Comparison of ENCODE assay signal across 8 cellular contexts in the genomic region with DNA sequence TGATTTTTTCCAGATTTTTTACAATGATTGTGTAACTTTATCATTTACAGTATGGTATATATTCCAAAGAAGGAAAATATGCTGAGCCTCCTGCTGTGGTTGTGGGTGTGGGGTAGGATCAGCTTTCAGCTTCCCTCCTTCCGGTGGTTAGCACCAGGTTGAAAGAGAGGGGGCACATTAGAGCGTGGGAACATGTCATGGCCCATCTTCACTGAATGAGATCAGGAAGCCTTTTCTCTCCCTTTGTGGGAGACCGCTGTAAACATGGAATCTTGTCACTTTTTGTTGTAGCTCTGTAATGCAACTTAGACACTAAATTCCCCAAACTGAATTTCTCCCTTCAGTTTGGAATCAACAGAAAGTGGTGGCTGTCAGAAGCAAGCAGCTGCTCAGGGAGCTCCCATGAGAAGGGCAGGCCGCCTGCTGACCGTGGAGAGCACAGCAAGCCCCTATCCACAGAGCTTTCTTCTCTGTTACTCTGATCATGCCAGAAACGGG.
DNase-seq lines count a peak whose midpoint lies in the region; TF ChIP-seq lines count a peak whose summit lies in the region.

No MANE protein-coding gene starts in this region.

- intact Hi-C loops in OCI-LY7 (cut with micrococcal nuclease; ENCODE audit: unreplicated experiment): no loop called here

- POLR2A ChIA-PET in OCI-LY7 (lab: Charles Lee): no interaction called here

- no TSS peak for BruUV-seq in OCI-LY7 (replicated peaks; lab: Mats Ljungman, UMichigan)

- TF ChIP-seq RAD21 in liver (IDR thresholded peaks at IDR 0.05): peak in 1 of 2 donors; percentile 54

- H3K27me3 ChIP-seq in liver (ENCODE audit: control insufficient read depth in 4 of 4, insufficient read depth in 4 of 4, low read length in 3 of 4): no peaks in the 10 kb centered on the region

- H3K9me3 ChIP-seq in liver (ENCODE audit: control insufficient read depth in 4 of 4, low read length in 3 of 4) (no peaks in the 10 kb centered on the region), OCI-LY7 (ENCODE audit: low read length) (no peaks in the 10 kb centered on the region)

- CTCF ChIA-PET in OCI-LY7 (lab: Charles Lee; ENCODE audit: unreplicated experiment): no interaction called here

- TF ChIP-seq CTCF in AG09319 (IDR thresholded peaks at IDR 0.05; ENCODE audit: low read depth, low read length) (peak; percentile 52), liver (IDR thresholded peaks at IDR 0.05; ENCODE audit: low read depth, low read length, missing input control) (peak; percentile 9), OCI-LY7 (conservative IDR thresholded peaks at IDR 0.05; ENCODE audit: low read length) (no peak)

- no peak overlapping the region for H3K9ac ChIP-seq in liver (ENCODE audit: low read depth in 1 of 2, low read length in 2 of 2)

- no peak for DNase-seq in AG09319 (ENCODE audit: extremely low read depth, low read depth)
- peak; percentile 23 for DNase-seq in HuH-7.5 (ENCODE audit: low spot score)
- DNase-seq in caudate nucleus (lab: John Stamatoyannopoulos, UW): peak in 22 of 61 donors; percentile 5 to 34 (median 18)
- DNase-seq in NCI-H1048 (lab: John Stamatoyannopoulos, UW): no peak
- no peak for DNase-seq in OCI-LY7 (ENCODE audit: low spot score)
- no peak for DNase-seq in NCI-H2196 (lab: John Stamatoyannopoulos, UW; ENCODE audit: unreplicated experiment)
- no peak for DNase-seq in activated CD8-positive, alpha-beta memory T cell treated with anti-CD3 and anti-CD28 coated beads, Interleukin-2, amount 50 U/mL, for 48 hours

- peaks cover 2 to 28% (median 23%) of the 10 kb centered on the region in 4 donors for H3K4me1 ChIP-seq in liver (ENCODE audit: control insufficient read depth in 4 of 4, insufficient read depth in 4 of 4, low read length in 3 of 4)
- no peaks in the 10 kb centered on the region for H3K4me1 ChIP-seq in OCI-LY7 (ENCODE audit: insufficient read depth, low read length, poor library complexity, severe bottlenecking)

- peaks cover 7% of the 10 kb centered on the region; the same call in 1 of the 2 replicates for H4K20me1 ChIP-seq in OCI-LY7 (ENCODE audit: insufficient read depth, low read length)

- no peaks in the 10 kb centered on the region for H3K79me2 ChIP-seq in OCI-LY7 (ENCODE audit: insufficient read depth, low read depth, low read length)

- H3K9me2 ChIP-seq in OCI-LY7 (ENCODE audit: insufficient read depth, low read length): no peaks in the 10 kb centered on the region

- H3K4me3 ChIP-seq in liver (ENCODE audit: low read depth in 1 of 3, low read length in 3 of 3) (no peak overlapping the region), OCI-LY7 (ENCODE audit: low read depth, low read length, poor library complexity, severe bottlenecking) (no peak overlapping the region)

- no peak overlapping the region for H2AFZ ChIP-seq in OCI-LY7 (ENCODE audit: low read length)

- 79% methylated on average over 6 of the region's 6 CpGs for WGBS in liver

- no peak overlapping the region for H3K4me2 ChIP-seq in OCI-LY7 (ENCODE audit: low read length)

- peak overlapping the region; percentile 85 for H3K27ac ChIP-seq in caudate nucleus (ENCODE audit: low read depth, low read length)
- H3K27ac ChIP-seq in liver (ENCODE audit: low read depth in 1 of 2, low read length in 2 of 2): no peak overlapping the region
- no peak overlapping the region for H3K27ac ChIP-seq in OCI-LY7 (ENCODE audit: low read depth, low read length, poor library complexity, severe bottlenecking)

- H3K36me3 ChIP-seq in liver (ENCODE audit: control insufficient read depth in 4 of 4, insufficient read depth in 3 of 4, low read depth in 1 of 4, low read length in 3 of 4): peaks cover 0 to 4% (median 0%) of the 10 kb centered on the region in 4 donors
- H3K36me3 ChIP-seq in OCI-LY7 (ENCODE audit: insufficient read depth, low read length): peaks cover 22% of the 10 kb centered on the region

TF ChIP-seq in liver, 16 proteins besides CTCF, POLR2A, EP300 and RAD21:
- no peak for TF ChIP-seq YY1 (IDR thresholded peaks at IDR 0.05)
- no peak for TF ChIP-seq JUND (IDR thresholded peaks at IDR 0.05)
- TF ChIP-seq TAF1 (conservative IDR thresholded peaks at IDR 0.05): no peak
- TF ChIP-seq, protein P1, sequence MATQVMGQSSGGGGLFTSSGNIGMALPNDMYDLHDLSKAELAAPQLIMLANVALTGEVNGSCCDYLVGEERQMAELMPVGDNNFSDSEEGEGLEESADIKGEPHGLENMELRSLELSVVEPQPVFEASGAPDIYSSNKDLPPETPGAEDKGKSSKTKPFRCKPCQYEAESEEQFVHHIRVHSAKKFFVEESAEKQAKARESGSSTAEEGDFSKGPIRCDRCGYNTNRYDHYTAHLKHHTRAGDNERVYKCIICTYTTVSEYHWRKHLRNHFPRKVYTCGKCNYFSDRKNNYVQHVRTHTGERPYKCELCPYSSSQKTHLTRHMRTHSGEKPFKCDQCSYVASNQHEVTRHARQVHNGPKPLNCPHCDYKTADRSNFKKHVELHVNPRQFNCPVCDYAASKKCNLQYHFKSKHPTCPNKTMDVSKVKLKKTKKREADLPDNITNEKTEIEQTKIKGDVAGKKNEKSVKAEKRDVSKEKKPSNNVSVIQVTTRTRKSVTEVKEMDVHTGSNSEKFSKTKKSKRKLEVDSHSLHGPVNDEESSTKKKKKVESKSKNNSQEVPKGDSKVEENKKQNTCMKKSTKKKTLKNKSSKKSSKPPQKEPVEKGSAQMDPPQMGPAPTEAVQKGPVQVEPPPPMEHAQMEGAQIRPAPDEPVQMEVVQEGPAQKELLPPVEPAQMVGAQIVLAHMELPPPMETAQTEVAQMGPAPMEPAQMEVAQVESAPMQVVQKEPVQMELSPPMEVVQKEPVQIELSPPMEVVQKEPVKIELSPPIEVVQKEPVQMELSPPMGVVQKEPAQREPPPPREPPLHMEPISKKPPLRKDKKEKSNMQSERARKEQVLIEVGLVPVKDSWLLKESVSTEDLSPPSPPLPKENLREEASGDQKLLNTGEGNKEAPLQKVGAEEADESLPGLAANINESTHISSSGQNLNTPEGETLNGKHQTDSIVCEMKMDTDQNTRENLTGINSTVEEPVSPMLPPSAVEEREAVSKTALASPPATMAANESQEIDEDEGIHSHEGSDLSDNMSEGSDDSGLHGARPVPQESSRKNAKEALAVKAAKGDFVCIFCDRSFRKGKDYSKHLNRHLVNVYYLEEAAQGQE (IDR thresholded peaks at IDR 0.05): no peak
- TF ChIP-seq FOXA2 (IDR thresholded peaks at IDR 0.05): no peak
- TF ChIP-seq RXRA (IDR thresholded peaks at IDR 0.05): no peak
- TF ChIP-seq GABPA (IDR thresholded peaks at IDR 0.05 in 1 of 2, conservative IDR thresholded peaks at IDR 0.05 in 1 of 2): no peak
- no peak for TF ChIP-seq HNF4A (conservative IDR thresholded peaks at IDR 0.05)
- TF ChIP-seq, protein P2, sequence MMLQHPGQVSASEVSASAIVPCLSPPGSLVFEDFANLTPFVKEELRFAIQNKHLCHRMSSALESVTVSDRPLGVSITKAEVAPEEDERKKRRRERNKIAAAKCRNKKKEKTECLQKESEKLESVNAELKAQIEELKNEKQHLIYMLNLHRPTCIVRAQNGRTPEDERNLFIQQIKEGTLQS (IDR thresholded peaks at IDR 0.05): no peak
- TF ChIP-seq, protein P3, sequence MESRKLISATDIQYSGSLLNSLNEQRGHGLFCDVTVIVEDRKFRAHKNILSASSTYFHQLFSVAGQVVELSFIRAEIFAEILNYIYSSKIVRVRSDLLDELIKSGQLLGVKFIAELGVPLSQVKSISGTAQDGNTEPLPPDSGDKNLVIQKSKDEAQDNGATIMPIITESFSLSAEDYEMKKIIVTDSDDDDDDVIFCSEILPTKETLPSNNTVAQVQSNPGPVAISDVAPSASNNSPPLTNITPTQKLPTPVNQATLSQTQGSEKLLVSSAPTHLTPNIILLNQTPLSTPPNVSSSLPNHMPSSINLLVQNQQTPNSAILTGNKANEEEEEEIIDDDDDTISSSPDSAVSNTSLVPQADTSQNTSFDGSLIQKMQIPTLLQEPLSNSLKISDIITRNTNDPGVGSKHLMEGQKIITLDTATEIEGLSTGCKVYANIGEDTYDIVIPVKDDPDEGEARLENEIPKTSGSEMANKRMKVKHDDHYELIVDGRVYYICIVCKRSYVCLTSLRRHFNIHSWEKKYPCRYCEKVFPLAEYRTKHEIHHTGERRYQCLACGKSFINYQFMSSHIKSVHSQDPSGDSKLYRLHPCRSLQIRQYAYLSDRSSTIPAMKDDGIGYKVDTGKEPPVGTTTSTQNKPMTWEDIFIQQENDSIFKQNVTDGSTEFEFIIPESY (IDR thresholded peaks at IDR 0.05): no peak
- TF ChIP-seq, protein P4, sequence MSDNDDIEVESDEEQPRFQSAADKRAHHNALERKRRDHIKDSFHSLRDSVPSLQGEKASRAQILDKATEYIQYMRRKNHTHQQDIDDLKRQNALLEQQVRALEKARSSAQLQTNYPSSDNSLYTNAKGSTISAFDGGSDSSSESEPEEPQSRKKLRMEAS (IDR thresholded peaks at IDR 0.05): no peak
- TF ChIP-seq FOXA1 (IDR thresholded peaks at IDR 0.05): no peak
TF ChIP-seq in liver: peak in this region for 0.
